In genomic region chr13:29496241-29496712, GRCh38 we compare ENCODE assay signal across 7 cellular contexts.
DNase-seq lines count a peak whose midpoint lies in the region; ATAC-seq and TF ChIP-seq lines count a peak whose summit lies in the region.

No MANE protein-coding gene starts in this region.

- H3K4me3 ChIP-seq in IMR-90 (ENCODE audit: insufficient read depth, low read depth, low read length) (no peak overlapping the region), sigmoid colon (no peak overlapping the region)

- 81% methylated on average over 7 of the region's 9 CpGs; no CpG with 5 or more reads in 1 of the 2 experiments for WGBS in IMR-90 (ENCODE audit: extremely low coverage in 2 of 2, insufficient read length in 1 of 2), 2 experiments
- WGBS in sigmoid colon, 2 donors = 36 to 43% methylated on average over 9 of the region's 9 CpGs

- H4K5ac ChIP-seq in IMR-90 (ENCODE audit: low read depth, low read length) = no peak overlapping the region; the same call in 1 of the 2 replicates

- CTCF ChIA-PET in IMR-90 (lab: Yijun Ruan, JAX) = no interaction called here

- no peaks in the 10 kb centered on the region for H3K9me3 ChIP-seq in IMR-90 (ENCODE audit: control insufficient read depth, insufficient read depth, low read length)
- H3K9me3 ChIP-seq in sigmoid colon = no peaks in the 10 kb centered on the region

- no peak overlapping the region for H4K91ac ChIP-seq in IMR-90 (ENCODE audit: insufficient read depth, low read depth, low read length)

- H3K4me1 Mint-ChIP-seq in chondrocyte (ENCODE audit: low read depth) (peaks cover 24% of the 10 kb centered on the region), HFFc6 (ENCODE audit: low read depth) (no peaks in the 10 kb centered on the region)

- POLR2A ChIA-PET in IMR-90 (lab: Charles Lee; ENCODE audit: unreplicated experiment) = no interaction called here

- no peaks in the 10 kb centered on the region for H3K36me3 ChIP-seq in IMR-90 (ENCODE audit: control insufficient read depth, insufficient read depth, low read length)
- no peaks in the 10 kb centered on the region for H3K36me3 ChIP-seq in sigmoid colon

- no peak for TF ChIP-seq RAD21 in IMR-90 (IDR thresholded peaks at IDR 0.05; ENCODE audit: low read length)

- no peak overlapping the region for H3K4ac ChIP-seq in IMR-90 (ENCODE audit: low read depth, low read length)

- H3K27me3 Mint-ChIP-seq in chondrocyte (ENCODE audit: low read depth) = peaks cover 5% of the 10 kb centered on the region
- H3K27me3 Mint-ChIP-seq in HFFc6 (ENCODE audit: insufficient read depth) = peaks cover 18% of the 10 kb centered on the region

- no peak overlapping the region for H3K18ac ChIP-seq in IMR-90 (ENCODE audit: low read depth, low read length)

- peaks cover 9% of the 10 kb centered on the region; the same call in 1 of the 2 replicates for H3K9me1 ChIP-seq in IMR-90 (ENCODE audit: insufficient read depth, low read length)

- no TSS peak for BruUV-seq in IMR-90 (replicated peaks; lab: Mats Ljungman, UMichigan)

- H3K14ac ChIP-seq in IMR-90 (replicated peaks; ENCODE audit: low read depth, low read length) = no peak overlapping the region

- TF ChIP-seq CTCF in IMR-90 (conservative IDR thresholded peaks at IDR 0.05; ENCODE audit: low read depth, low read length) (no peak), chondrocyte (IDR thresholded peaks at IDR 0.05) (no peak), HFFc6 (IDR thresholded peaks at IDR 0.05) (no peak), sigmoid colon (IDR thresholded peaks at IDR 0.05) (no peak)

- H3K23ac ChIP-seq in IMR-90 (ENCODE audit: low read depth, low read length) = no peak overlapping the region; the same call in 1 of the 2 replicates

- no peak overlapping the region for H3K9ac ChIP-seq in IMR-90 (ENCODE audit: low read depth, low read length)

- no peak overlapping the region for H2BK20ac ChIP-seq in IMR-90 (ENCODE audit: low read depth, low read length)

- H3K4me1 ChIP-seq in IMR-90 (ENCODE audit: control insufficient read depth, insufficient read depth, low read length) = peaks cover 9% of the 10 kb centered on the region; the same call in 1 of the 2 replicates
- peaks cover 0 to 7% (median 0%) of the 10 kb centered on the region in 4 donors for H3K4me1 ChIP-seq in sigmoid colon

- H2AFZ ChIP-seq in IMR-90 (replicated peaks; ENCODE audit: low read length, poor library complexity) = peak overlapping the region; percentile 21

- dilution Hi-C loops in IMR-90 (cut with HindIII; ENCODE audit: low sequenced_read_pairs, unreplicated experiment) = no loop called here

- H2BK15ac ChIP-seq in IMR-90 (ENCODE audit: low read depth, low read length) = no peak overlapping the region

- H4K20me1 ChIP-seq in IMR-90 (ENCODE audit: insufficient read depth, low read length) = no peaks in the 10 kb centered on the region; the same call in 1 of the 2 replicates

- TF ChIP-seq EP300 in sigmoid colon (IDR thresholded peaks at IDR 0.05) = no peak

- H3K36me3 Mint-ChIP-seq in chondrocyte (ENCODE audit: low read depth) (no peaks in the 10 kb centered on the region), HFFc6 (ENCODE audit: low read depth) (no peaks in the 10 kb centered on the region)

- H2BK5ac ChIP-seq in IMR-90 (ENCODE audit: low read depth, low read length, poor library complexity, severe bottlenecking) = no peak overlapping the region

- H2BK120ac ChIP-seq in IMR-90 (ENCODE audit: low read depth, low read length) = no peak overlapping the region

- H3K56ac ChIP-seq in IMR-90 (ENCODE audit: extremely low read depth, insufficient read depth, low read length) = no peak overlapping the region

- no peak for TF ChIP-seq POLR2A in IMR-90 (IDR thresholded peaks at IDR 0.05; ENCODE audit: low read depth, low read length)
- no peak for TF ChIP-seq POLR2A in sigmoid colon (IDR thresholded peaks at IDR 0.05)

- DNase-seq in IMR-90 (no peak), chondrocyte (ENCODE audit: low spot score) (no peak), sciatic nerve (ENCODE audit: low spot score) (no peak), HFFc6 (no peak), sigmoid colon (no peak), NCI-H510A (lab: John Stamatoyannopoulos, UW) (no peak)

- no peaks in the 10 kb centered on the region for H3K79me1 ChIP-seq in IMR-90 (ENCODE audit: low read depth in 1 of 2, low read length in 2 of 2)

- H3K27ac ChIP-seq in IMR-90 (ENCODE audit: insufficient read depth, low read length) (no peak overlapping the region), sigmoid colon (peak overlapping the region in 1 of 4 donors; percentile 42)

- H2AK5ac ChIP-seq in IMR-90 (ENCODE audit: low read depth, low read length) = peak overlapping the region; percentile 22; the same call in 1 of the 2 replicates

- H3K9me3 Mint-ChIP-seq in chondrocyte (ENCODE audit: low read depth) (no peaks in the 10 kb centered on the region), HFFc6 (no peaks in the 10 kb centered on the region)

- H2AK9ac ChIP-seq in IMR-90 (replicated peaks; ENCODE audit: low read depth, low read length, poor library complexity) = no peak overlapping the region

- no peak overlapping the region for H4K8ac ChIP-seq in IMR-90 (ENCODE audit: low read depth in 2 of 2, low read length in 2 of 2)

- in situ Hi-C loops in IMR-90 (cut with MboI; ENCODE audit: low sequenced_read_pairs) = no loop called here

- ATAC-seq in GM21360 (IDR thresholded peaks at IDR 0.05; ENCODE audit: unreplicated experiment) (peak; percentile 57), IMR-90 (ENCODE audit: low read depth) (no peak), sciatic nerve (peak; percentile 24)

- H3K27ac Mint-ChIP-seq in chondrocyte (ENCODE audit: unreplicated experiment) = peak overlapping the region; percentile 71
- H3K27ac Mint-ChIP-seq in HFFc6 = no peak overlapping the region

- intact Hi-C loops in IMR-90 (cut with micrococcal nuclease) (no loop called here), sciatic nerve (cut with DNase I) (no loop called here), sigmoid colon (cut with DNase I) (no loop called here)

- peaks cover 44% of the 10 kb centered on the region for H3K27me3 ChIP-seq in IMR-90 (ENCODE audit: control insufficient read depth, insufficient read depth, low read length)
- H3K27me3 ChIP-seq in sigmoid colon = no peaks in the 10 kb centered on the region

- H3K4me3 Mint-ChIP-seq in chondrocyte (ENCODE audit: unreplicated experiment) (peak overlapping the region; percentile 48), HFFc6 (no peak overlapping the region)

- no peak overlapping the region for H3K4me2 ChIP-seq in IMR-90 (ENCODE audit: low read depth, low read length)

TF ChIP-seq in IMR-90, 13 proteins besides CTCF, POLR2A, EP300 and RAD21:
- TF ChIP-seq USF2 (IDR thresholded peaks at IDR 0.05; ENCODE audit: low read depth, low read length) (no peak), BHLHE40 (IDR thresholded peaks at IDR 0.05; ENCODE audit: low read depth, low read length) (no peak), CHD1 (IDR thresholded peaks at IDR 0.05; ENCODE audit: low read depth, low read length) (no peak), MXI1 (IDR thresholded peaks at IDR 0.05; ENCODE audit: borderline replicate concordance, low read depth, low read length) (no peak), ELK1 (IDR thresholded peaks at IDR 0.05; ENCODE audit: borderline replicate concordance, low read depth, low read length) (no peak), CEBPB (IDR thresholded peaks at IDR 0.05; ENCODE audit: low read depth, low read length) (no peak), RCOR1 (IDR thresholded peaks at IDR 0.05; ENCODE audit: insufficient replicate concordance, low read length) (no peak), MAZ (IDR thresholded peaks at IDR 0.05; ENCODE audit: borderline replicate concordance, low read depth, low read length) (no peak), MAFK (IDR thresholded peaks at IDR 0.05; ENCODE audit: low read depth, low read length) (no peak), RFX5 (IDR thresholded peaks at IDR 0.05; ENCODE audit: low read depth, low read length) (no peak), SMC3 (IDR thresholded peaks at IDR 0.05; ENCODE audit: low read depth, low read length) (no peak), NFE2L2 (IDR thresholded peaks at IDR 0.05; ENCODE audit: low read depth, low read length) (no peak), FOS (IDR thresholded peaks at IDR 0.05; ENCODE audit: low read depth, low read length) (no peak)
